In the genomic region with DNA sequence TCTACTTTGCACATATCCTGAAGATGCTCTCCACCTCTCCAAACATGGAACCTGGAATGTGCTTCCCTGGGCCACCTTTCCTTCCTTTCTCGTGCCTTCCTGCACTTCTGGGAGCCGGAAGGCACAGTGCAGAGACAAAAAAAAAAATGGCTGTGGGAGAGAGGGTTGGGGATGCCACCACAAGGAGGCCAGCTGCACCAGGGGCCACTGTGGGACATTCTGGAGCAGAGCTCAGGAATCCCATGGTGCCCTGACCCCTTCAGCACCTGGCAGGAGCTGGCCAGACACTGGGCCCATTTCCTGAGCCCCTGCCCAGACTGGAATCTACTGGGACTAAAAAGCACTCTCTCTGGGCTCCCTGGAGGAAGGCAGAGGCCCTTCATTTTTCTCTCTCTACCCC, we compare ENCODE assay signal across 19 cellular contexts. TPM values are rescaled to one million over a fixed set of nuclear protein-coding genes. Genes with fewer than 3 reads are reported as not detected.
DNase-seq lines count a peak whose midpoint lies in the region; ATAC-seq and TF ChIP-seq lines count a peak whose summit lies in the region.
"Had no signal": no experiment of that assay in that cellular context is flagged by ENCODE, and none has a peak within 500 bp of the region (broad histone marks: within the 10 kb centered on the region; RNA-seq: fewer than 3 reads in every experiment).

No MANE protein-coding gene starts in this region.

- WGBS in endodermal cell (ENCODE audit: insufficient coverage in 1 of 2, insufficient read length in 1 of 2), 2 experiments, result 90% methylated on average over 2 of the region's 2 CpGs; no CpG with 5 or more reads in 1 of the 2 experiments

- H3K27ac Mint-ChIP-seq in endodermal cell, result peak overlapping the region; percentile 44
- H3K27ac Mint-ChIP-seq in natural killer cell, result no peak overlapping the region
- H3K27ac Mint-ChIP-seq: CD4-positive, alpha-beta T cell had no signal

- ATAC-seq in HG03565 (IDR thresholded peaks at IDR 0.05; ENCODE audit: unreplicated experiment) (no peak), natural killer cell (no peak)
- ATAC-seq: GM12878, HCT116 had no signal

- H3K27me3 Mint-ChIP-seq in endodermal cell (ENCODE audit: insufficient read depth) (no peaks in the 10 kb centered on the region), natural killer cell (ENCODE audit: low read depth in 2 of 2) (no peaks in the 10 kb centered on the region)
- H3K27me3 Mint-ChIP-seq: CD4-positive, alpha-beta T cell had no signal

- H3K4me3 Mint-ChIP-seq in endodermal cell (no peak overlapping the region), natural killer cell (no peak overlapping the region)
- H3K4me3 Mint-ChIP-seq: CD4-positive, alpha-beta T cell had no signal

- no peak for DNase-seq in BE2C
- no peak for DNase-seq in RWPE1 (ENCODE audit: low spot score)
- DNase-seq in endodermal cell, result no peak
- DNase-seq in RKO (ENCODE audit: low spot score), result no peak
- DNase-seq in NCI-H2196 treated with DMSO at 0.1 percent for 48 hours (lab: John Stamatoyannopoulos, UW; ENCODE audit: unreplicated experiment), result no peak
- no peak for DNase-seq in natural killer cell
- DNase-seq: AML-193; C1 segment of cervical spinal cord; Calu3; CD4-positive, alpha-beta T cell; DMS79; GOT3; IMR-90; KBM-7 had no signal

- CTCF ChIA-PET in RWPE1 (lab: Yijun Ruan, JAX), result interaction anchor here (0.7 to 1.0 kb wide), 2 partner anchors 19 to 52 kb away, joined by 3 read pairs; no protein-coding TSS in a partner anchor

- H3K9me3 ChIP-seq in BE2C (no peaks in the 10 kb centered on the region), endodermal cell (ENCODE audit: control insufficient read depth, low read length) (no peaks in the 10 kb centered on the region)

- POLR2A ChIA-PET in RWPE1 (lab: Yijun Ruan, JAX; ENCODE audit: low non-redundant PET), result no interaction called here

- H3K4me1 Mint-ChIP-seq in endodermal cell (peaks cover 9% of the 10 kb centered on the region), natural killer cell (no peaks in the 10 kb centered on the region)

- H3K4me3 ChIP-seq in BE2C (ENCODE audit: low read depth, low read length), result no peak overlapping the region
- H3K4me3 ChIP-seq in endodermal cell (ENCODE audit: low read length), result no peak overlapping the region
- H3K4me3 ChIP-seq: GM12878 had no signal

- intact Hi-C loops in natural killer cell (cut with micrococcal nuclease), result no loop called here

- peaks cover 5% of the 10 kb centered on the region for H3K4me1 ChIP-seq in BE2C
- no peaks in the 10 kb centered on the region for H3K4me1 ChIP-seq in endodermal cell (ENCODE audit: control insufficient read depth, insufficient read depth, low read length)

- H3K36me3 ChIP-seq in BE2C, result no peaks in the 10 kb centered on the region
- H3K36me3 ChIP-seq in endodermal cell (ENCODE audit: control insufficient read depth, insufficient read depth, low read length), result no peaks in the 10 kb centered on the region

- H3K36me3 Mint-ChIP-seq in endodermal cell (ENCODE audit: low read depth) (no peaks in the 10 kb centered on the region), natural killer cell (no peaks in the 10 kb centered on the region)

- H3K27me3 ChIP-seq in BE2C (no peaks in the 10 kb centered on the region), endodermal cell (ENCODE audit: control insufficient read depth, insufficient read depth, low read length, poor library complexity, severe bottlenecking) (no peaks in the 10 kb centered on the region)

- 0 out of 2 replicates have a peak, but pooled peaks have one; percentile 4 for TF ChIP-seq CTCF in BE2C (IDR thresholded peaks at IDR 0.05; ENCODE audit: low read depth, low read length)
- no peak for TF ChIP-seq CTCF in RWPE1 (conservative IDR thresholded peaks at IDR 0.05; ENCODE audit: low read depth)
- TF ChIP-seq CTCF in endodermal cell (conservative IDR thresholded peaks at IDR 0.05), result peak; percentile 50
- TF ChIP-seq CTCF in natural killer cell (IDR thresholded peaks at IDR 0.05), result no peak

- H3K9me3 Mint-ChIP-seq in endodermal cell (no peaks in the 10 kb centered on the region), natural killer cell (no peaks in the 10 kb centered on the region)
- H3K9me3 Mint-ChIP-seq: CD4-positive, alpha-beta T cell had no signal

- H3K27ac ChIP-seq in RWPE1 (peak overlapping the region; percentile 49), endodermal cell (ENCODE audit: low read depth, low read length) (no peak overlapping the region)

- H3K9ac ChIP-seq in endodermal cell (ENCODE audit: extremely low read depth, low read length, poor library complexity, severe bottlenecking), result no peak overlapping the region

RNA-seq across cellular contexts. Expression of a gene that starts 7.9 kb away (rescaled TPM):
- polyA plus RNA-seq in BE2C (2012; ENCODE audit: insufficient read depth, insufficient read length, low read depth), result not detected
- total RNA-seq in endodermal cell (1 to 10 TPM in 1 of 2 donors, not detected in 1; 1.5 TPM), natural killer cell (under 1 TPM in 1 of 3 donors, not detected in 2; 0.45 TPM)
- polyA plus RNA-seq in endodermal cell (2013, experiment 1 of 2), result not detected
- 0.29 TPM for polyA plus RNA-seq in endodermal cell (2013, experiment 2 of 2)
- total RNA-seq: A673, Calu3, G401, IMR-90 had no signal
- polyA plus RNA-seq: IMR-90 had no signal

Comparison
In these comparisons a context has a peak if more than half of its experiments do, and no peak if none do; other contexts are left out.
1. CTCF ChIP-seq: peak in BE2C (single experiment) and endodermal cell (single experiment); none in RWPE1 (single experiment) and natural killer cell (single experiment).